ENCODE assay signal across 23 cellular contexts in the genomic region with DNA sequence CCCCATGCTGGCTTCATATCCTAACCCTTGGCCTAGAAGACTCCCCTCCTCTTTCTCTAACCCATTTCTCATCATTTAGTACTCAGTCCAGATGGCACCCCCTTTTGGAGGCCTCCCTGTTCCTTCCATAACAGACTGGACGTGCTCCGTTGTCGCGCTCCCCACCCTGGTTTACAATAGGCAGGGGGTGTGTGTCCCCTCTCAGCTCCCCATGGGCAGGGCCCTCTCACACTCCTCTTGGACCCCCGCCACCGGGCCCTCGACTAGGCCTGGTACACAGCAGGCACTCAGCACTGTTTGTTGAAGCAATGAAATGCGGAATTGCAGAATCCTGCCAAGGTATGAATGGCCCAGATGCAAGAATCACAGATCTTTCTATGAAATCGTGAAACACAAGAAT.
"Had no signal": no experiment of that assay in that cellular context is flagged by ENCODE, and none has a peak within 500 bp of the region (broad histone marks: within the 10 kb centered on the region; RNA-seq: fewer than 3 reads in every experiment).

No MANE protein-coding gene starts in this region.

- H3K4me3 ChIP-seq: breast epithelium, right atrium auricular region, thyroid gland had no signal

- H3K9me3 ChIP-seq: breast epithelium, right atrium auricular region, SK-N-SH, thyroid gland had no signal

- H3K27ac ChIP-seq: breast epithelium, right atrium auricular region, thyroid gland had no signal

- H3K36me3 Mint-ChIP-seq: activated naive CD4-positive, alpha-beta T cell treated with anti-CD3 and anti-CD28 coated beads, Interleukin-2, amount 50 U/mL, for 72 hours; mesothelial cell of epicardium; naive B cell had no signal

- H3K4me3 Mint-ChIP-seq: activated CD4-positive, alpha-beta T cell treated with anti-CD3 and anti-CD28 coated beads, Interleukin-2, amount 10 ng/mL, durations not matched to agents 24 days and 14 days; activated CD8-positive, alpha-beta T cell treated with anti-CD3 and anti-CD28 coated beads for 36 hours; activated T-helper 1 cell treated with anti-CD3 and anti-CD28 coated beads, Interleukin-12 subunit alpha, Interleukin-12 subunit beta, Interleukin-2, Interleukin-4 antibody, amounts not matched to agents 30 ng/mL and 10 ng/mL and 1 ng/mL, durations not matched to agents 14 hours and 24 hours and 36 hours; central memory CD8-positive, alpha-beta T cell; mesothelial cell of epicardium; naive B cell; T-helper 17 cell had no signal

- H3K4me2 ChIP-seq: SK-N-SH had no signal

- H3K9ac ChIP-seq: SK-N-SH had no signal

- H3K36me3 ChIP-seq: breast epithelium, right atrium auricular region, thyroid gland had no signal

- H3K4me1 Mint-ChIP-seq: activated CD4-positive, alpha-beta T cell treated with anti-CD3 and anti-CD28 coated beads, Interleukin-2, amount 10 ng/mL, durations not matched to agents 24 days and 14 days; naive B cell had no signal

- ATAC-seq: activated CD8-positive, alpha-beta T cell treated with anti-CD3 and anti-CD28 coated beads for 36 hours; activated naive CD4-positive, alpha-beta T cell treated with anti-CD3 and anti-CD28 coated beads, Interleukin-2, amount 50 U/mL, for 72 hours; T-helper 17 cell had no signal

- H3K27ac Mint-ChIP-seq: activated CD4-positive, alpha-beta T cell treated with anti-CD3 and anti-CD28 coated beads, Interleukin-2, amount 10 ng/mL, durations not matched to agents 24 days and 14 days; activated CD8-positive, alpha-beta T cell treated with anti-CD3 and anti-CD28 coated beads for 36 hours; activated naive CD4-positive, alpha-beta T cell treated with anti-CD3 and anti-CD28 coated beads, Interleukin-2, amount 50 U/mL, for 72 hours; activated T-helper 1 cell treated with anti-CD3 and anti-CD28 coated beads, Interleukin-12 subunit alpha, Interleukin-12 subunit beta, Interleukin-2, Interleukin-4 antibody, amounts not matched to agents 30 ng/mL and 10 ng/mL and 1 ng/mL, durations not matched to agents 14 hours and 24 hours and 36 hours; mesothelial cell of epicardium; naive B cell; T-helper 17 cell had no signal

- H3K9me3 Mint-ChIP-seq: activated CD4-positive, alpha-beta T cell treated with anti-CD3 and anti-CD28 coated beads, Interleukin-2, amount 10 ng/mL, durations not matched to agents 24 days and 14 days; activated CD8-positive, alpha-beta T cell treated with anti-CD3 and anti-CD28 coated beads for 36 hours; activated naive CD4-positive, alpha-beta T cell treated with anti-CD3 and anti-CD28 coated beads, Interleukin-2, amount 50 U/mL, for 72 hours; activated T-helper 1 cell treated with anti-CD3 and anti-CD28 coated beads, Interleukin-12 subunit alpha, Interleukin-12 subunit beta, Interleukin-2, Interleukin-4 antibody, amounts not matched to agents 30 ng/mL and 10 ng/mL and 1 ng/mL, durations not matched to agents 14 hours and 24 hours and 36 hours; central memory CD8-positive, alpha-beta T cell; mesothelial cell of epicardium; naive B cell had no signal

- H3K4me1 ChIP-seq: breast epithelium, right atrium auricular region had no signal

- H3K27me3 ChIP-seq: breast epithelium, right atrium auricular region, thyroid gland had no signal

- DNase-seq: activated CD4-positive, alpha-beta T cell treated with anti-CD3 and anti-CD28 coated beads, Interleukin-2, amount 10 ng/mL, durations not matched to agents 24 days and 14 days; activated CD4-positive, CD25-positive, alpha-beta regulatory T cell treated with anti-CD3 and anti-CD28 coated beads, Interleukin-2, amount 50 U/mL, for 72 hours; activated CD8-positive, alpha-beta T cell treated with anti-CD3 and anti-CD28 coated beads for 36 hours; activated gamma-delta T cell treated with Interleukin-2 at 50 U/mL for 16 hours; activated T-cell treated with anti-CD3 and anti-CD28 coated beads, Interleukin-2, amount 50 U/mL, for 1 hour; dermis blood vessel endothelial cell; effector CD4-positive, alpha-beta T cell; mammary epithelial cell; naive B cell; occipital lobe; SK-N-SH; stimulated activated CD4-positive, alpha-beta T cell treated with anti-CD3 and anti-CD28 coated beads, Interleukin-15, amount 100 ng/mL, for 24 hours; stimulated activated naive CD4-positive, alpha-beta T cell treated with Interleukin-2 at 50 U/mL for 16 hours; SW 1271; T-helper 17 cell; T1000; thyroid gland had no signal
